8 cellular contexts compared by ENCODE assay signal in the genomic region with DNA sequence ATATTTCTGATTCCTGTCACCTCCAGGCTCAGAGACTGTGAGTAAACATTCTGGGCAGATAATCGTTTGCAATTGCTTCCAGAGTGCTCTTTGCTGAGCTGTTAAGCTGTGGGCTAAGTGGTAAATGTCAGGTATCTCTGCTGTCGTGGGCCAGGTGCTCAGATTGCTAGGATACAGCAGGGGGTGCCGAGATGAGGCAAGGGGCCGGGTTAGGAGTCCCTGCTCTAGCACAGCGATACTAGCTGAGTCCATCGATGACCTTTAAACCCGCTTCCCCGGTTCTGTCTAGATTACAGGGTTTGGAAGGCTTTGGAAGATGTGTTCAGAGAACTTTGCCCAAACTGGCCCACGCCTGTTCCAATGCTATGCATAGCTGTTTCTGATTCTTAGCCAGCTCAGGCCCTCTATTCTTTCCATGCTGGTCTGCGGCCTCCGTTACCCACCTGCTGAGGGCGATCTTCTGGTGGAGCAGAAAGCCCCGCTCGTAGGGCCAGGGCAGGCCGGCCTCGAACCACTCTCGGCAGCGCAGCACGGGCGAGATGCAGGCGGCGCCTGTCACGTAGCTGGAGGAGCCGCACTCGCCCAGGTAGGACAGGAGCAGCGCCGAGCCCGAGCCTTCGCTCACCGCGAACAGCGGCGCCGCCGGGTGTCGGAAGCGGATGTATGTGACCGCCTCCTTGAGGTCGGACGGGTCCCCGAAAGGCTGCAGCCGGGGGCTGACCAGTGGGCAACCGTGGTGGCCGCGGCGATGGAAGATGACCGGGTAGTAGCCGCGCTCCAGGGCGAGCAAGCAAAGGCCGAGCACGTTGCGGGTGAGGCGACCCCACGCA. TPM values are rescaled to one million over a fixed set of nuclear protein-coding genes. Genes with fewer than 3 reads are reported as not detected.
A peak's percentile ranks its signal among the peaks of the same experiment; 100 is the strongest.
DNase-seq lines count a peak whose midpoint lies in the region; ATAC-seq, FAIRE-seq and TF ChIP-seq lines count a peak whose summit lies in the region.

No MANE protein-coding gene starts in this region.

- DNase-seq in DMS79 treated with DMSO at 0.1 percent for 48 hours (lab: John Stamatoyannopoulos, UW) (peak; percentile 75), RPMI8226 (peak; percentile 78), adrenal gland (peak in 4 of 7 donors; percentile 12 to 56 (median 36))
- peak; percentile 39 to 50 for DNase-seq in stimulated activated CD4-positive, alpha-beta T cell treated with anti-CD3 and anti-CD28 coated beads, Interleukin-1b, Interleukin-23, amount 100 ng/mL, for 4 hours (ENCODE audit: low read depth in 2 of 2)

- H3K4me1 ChIP-seq in HUES6 (ENCODE audit: control insufficient read depth, insufficient read depth, low read length), result peaks cover 12% of the 10 kb centered on the region
- peaks cover 26 to 39% of the 10 kb centered on the region in 2 donors for H3K4me1 ChIP-seq in adrenal gland (replicated peaks in 1 of 2)

- intact Hi-C loops in adrenal gland (cut with DNase I), result no loop called here

- no peak for TF ChIP-seq CTCF in adrenal gland (IDR thresholded peaks at IDR 0.05)

- H3K9me3 ChIP-seq in HUES6 (ENCODE audit: control insufficient read depth, insufficient read depth, low read depth, low read length) (no peaks in the 10 kb centered on the region), adrenal gland (replicated peaks in 1 of 3) (no peaks in the 10 kb centered on the region)

- 34 to 65% (median 37%) methylated on average over 2 to 55 of the region's 55 CpGs for WGBS in adrenal gland, 4 donors

- peak overlapping the region; percentile 68 for H3K4me3 ChIP-seq in HUES6 (ENCODE audit: low read depth, low read length)
- peak overlapping the region in 2 of 4 donors; percentile 7 to 63 for H3K4me3 ChIP-seq in adrenal gland

- H3K27ac ChIP-seq in HUES6 (ENCODE audit: low read depth, low read length) (no peak overlapping the region), adrenal gland (peak overlapping the region in 2 of 5 donors; percentile 83 to 94)

- peak overlapping the region; percentile 15 for H3K9ac ChIP-seq in HUES6 (ENCODE audit: low read length)

- FAIRE-seq in islet of Langerhans (lab: Jason Lieb, UNC), result peak; percentile 73

- ATAC-seq in GM18858 (IDR thresholded peaks at IDR 0.05; ENCODE audit: unreplicated experiment) (no peak), GM18873 (IDR thresholded peaks at IDR 0.05; ENCODE audit: low FRiP score, unreplicated experiment) (no peak)

- no peaks in the 10 kb centered on the region for H3K36me3 ChIP-seq in HUES6 (ENCODE audit: control insufficient read depth, insufficient read depth, low read length)
- H3K36me3 ChIP-seq in adrenal gland (replicated peaks in 1 of 2), result no peaks in the 10 kb centered on the region

- H3K27me3 ChIP-seq in HUES6 (ENCODE audit: control insufficient read depth, insufficient read depth, low read length) (peaks cover 49% of the 10 kb centered on the region), adrenal gland (no peaks in the 10 kb centered on the region)

- TF ChIP-seq POLR2A in adrenal gland (IDR thresholded peaks at IDR 0.05), result no peak

RNA-seq across cellular contexts. Expression of a gene that starts 1.0 kb away (rescaled TPM):
- 10 to 100 TPM in 1 of 8 donors, 1 to 10 TPM in 7; 4.7 to 11.1 (median 7.5) TPM for total RNA-seq in adrenal gland
- 1 to 10 TPM; 2.9 to 4.1 (median 3.0) TPM for polyA plus RNA-seq in adrenal gland

RNA-seq across cellular contexts. Expression of a gene that starts 2.6 kb away (rescaled TPM):
- total RNA-seq in adrenal gland, result 10 to 100 TPM; 22.0 to 70.5 (median 45.2) TPM
- 100 to 1,000 TPM in 2 of 3 donors, 1 to 10 TPM in 1; 4.2 to 163 (median 135) TPM for polyA plus RNA-seq in adrenal gland

RNA-seq across cellular contexts. Expression of a gene that starts 23.6 kb away (rescaled TPM):
- 10 to 100 TPM; 21.3 to 36.6 (median 31.7) TPM for total RNA-seq in adrenal gland
- 10 to 100 TPM; 13.7 to 51.6 (median 33.4) TPM for polyA plus RNA-seq in adrenal gland

RNA-seq across cellular contexts. Expression of a gene that starts 27.1 kb away (rescaled TPM):
- total RNA-seq in adrenal gland, result 10 to 100 TPM in 1 of 8 donors, 1 to 10 TPM in 7; 2.5 to 11.7 (median 5.4) TPM
- 10 to 100 TPM in 1 of 3 donors, 1 to 10 TPM in 2; 1.0 to 23.8 (median 7.2) TPM for polyA plus RNA-seq in adrenal gland

RNA-seq across cellular contexts. Expression of a gene that starts 56.9 kb away (rescaled TPM):
- 10 to 100 TPM in 1 of 8 donors, 1 to 10 TPM in 7; 1.1 to 14.8 (median 5.6) TPM for total RNA-seq in adrenal gland
- polyA plus RNA-seq in adrenal gland, result 10 to 100 TPM in 2 of 3 donors, under 1 TPM in 1; 0.44 to 34.0 (median 25.5) TPM
